Comparison of ENCODE assay signal across 10 cellular contexts in the genomic region with DNA sequence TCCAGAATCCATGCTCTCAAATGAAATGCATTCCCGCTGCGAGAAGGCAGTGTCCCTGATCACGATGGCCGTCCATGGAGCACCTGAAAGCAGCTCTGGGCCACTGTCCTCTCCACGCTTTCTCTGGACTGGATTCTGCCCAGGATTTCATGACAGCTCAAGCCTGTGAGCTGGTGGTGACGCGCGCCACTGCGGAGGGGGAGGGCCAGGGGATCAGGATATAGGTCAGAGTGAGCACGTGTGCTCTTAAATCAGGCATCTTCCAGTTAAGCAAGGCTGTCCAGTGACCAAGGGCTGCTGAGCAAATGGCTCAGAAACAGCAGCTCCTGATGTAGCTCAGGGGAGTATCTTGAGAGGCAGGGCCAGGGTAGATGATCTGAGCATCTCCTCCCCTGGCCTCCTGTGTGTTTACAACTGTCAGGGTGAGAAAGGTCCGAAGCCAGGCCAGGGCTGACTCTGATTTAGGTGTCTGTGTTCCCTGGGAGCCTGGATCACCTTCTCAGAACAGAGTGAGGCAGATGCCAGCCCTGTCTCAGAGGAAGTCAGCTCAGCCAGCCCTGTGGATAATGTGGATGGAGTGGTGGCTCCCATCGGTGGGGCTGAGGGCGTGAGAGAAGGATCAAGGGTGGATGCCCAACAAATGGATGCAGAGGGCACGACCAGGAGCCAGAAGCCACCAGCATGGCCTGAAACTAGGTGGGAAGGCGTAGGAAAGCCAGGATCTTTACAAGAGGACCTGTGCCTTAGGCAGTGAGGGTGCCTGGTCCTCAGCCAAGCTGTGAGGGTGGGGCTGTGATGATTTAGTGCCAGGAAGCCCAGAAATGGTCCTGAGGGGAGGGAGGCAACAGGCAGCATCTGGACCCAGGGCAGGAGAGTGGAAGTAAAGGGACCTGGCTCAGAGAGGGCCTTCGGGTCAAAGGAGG. TPM values are rescaled to one million over a fixed set of nuclear protein-coding genes. Genes with fewer than 3 reads are reported as not detected.
DNase-seq lines count a peak whose midpoint lies in the region; ATAC-seq and TF ChIP-seq lines count a peak whose summit lies in the region.
"Had no signal": no experiment of that assay in that cellular context is flagged by ENCODE, and none has a peak within 500 bp of the region (broad histone marks: within the 10 kb centered on the region; RNA-seq: fewer than 3 reads in every experiment).

No MANE protein-coding gene starts in this region.

- ATAC-seq in HG03342 (IDR thresholded peaks at IDR 0.05; ENCODE audit: unreplicated experiment), result no peak
- no peak for ATAC-seq in HG02981 (IDR thresholded peaks at IDR 0.05; ENCODE audit: unreplicated experiment)
- no peak for ATAC-seq in HG03520 (IDR thresholded peaks at IDR 0.05; ENCODE audit: unreplicated experiment)

- no peaks in the 10 kb centered on the region for H3K27me3 ChIP-seq in endodermal cell (ENCODE audit: control insufficient read depth, insufficient read depth, low read length, poor library complexity, severe bottlenecking)

- peak overlapping the region; percentile 61 for H3K27ac Mint-ChIP-seq in endodermal cell
- peak overlapping the region; percentile 96 for H3K27ac Mint-ChIP-seq in nephron progenitor cell

- no peaks in the 10 kb centered on the region for H3K9me3 ChIP-seq in endodermal cell (ENCODE audit: control insufficient read depth, low read length)

- no peaks in the 10 kb centered on the region for H3K9me3 Mint-ChIP-seq in endodermal cell
- no peaks in the 10 kb centered on the region for H3K9me3 Mint-ChIP-seq in nephron progenitor cell

- no peak overlapping the region for H3K4me3 Mint-ChIP-seq in endodermal cell
- H3K4me3 Mint-ChIP-seq in nephron progenitor cell, result peak overlapping the region; percentile 56

- no peak overlapping the region for H3K9ac ChIP-seq in endodermal cell (ENCODE audit: extremely low read depth, low read length, poor library complexity, severe bottlenecking)

- H3K4me1 Mint-ChIP-seq in endodermal cell, result peaks cover 6% of the 10 kb centered on the region
- peaks cover 58% of the 10 kb centered on the region for H3K4me1 Mint-ChIP-seq in nephron progenitor cell

- no peaks in the 10 kb centered on the region for H3K27me3 Mint-ChIP-seq in endodermal cell (ENCODE audit: insufficient read depth)
- H3K27me3 Mint-ChIP-seq in nephron progenitor cell (ENCODE audit: low read depth, poor library complexity), result no peaks in the 10 kb centered on the region

- 93 to 94% methylated on average over 13 to 16 of the region's 16 CpGs for WGBS in endodermal cell (ENCODE audit: insufficient coverage in 1 of 2, insufficient read length in 1 of 2), 2 experiments

- H3K36me3 ChIP-seq in endodermal cell (ENCODE audit: control insufficient read depth, insufficient read depth, low read length), result peaks cover 47% of the 10 kb centered on the region

- peak; percentile 74 for DNase-seq in AG10803 (ENCODE audit: low read depth)
- DNase-seq in NCI-H69 (lab: John Stamatoyannopoulos, UW), result peak; percentile 69
- no peak for DNase-seq in endodermal cell
- DNase-seq in nephron progenitor cell, result peak; percentile 70
- DNase-seq in SHP77 treated with DMSO at 0.1 percent for 48 hours (lab: John Stamatoyannopoulos, UW), result no peak
- DNase-seq: KG1 had no signal

- peaks cover 48% of the 10 kb centered on the region for H3K36me3 Mint-ChIP-seq in endodermal cell (ENCODE audit: low read depth)
- peaks cover 73% of the 10 kb centered on the region for H3K36me3 Mint-ChIP-seq in nephron progenitor cell (ENCODE audit: low read depth)

- H3K27ac ChIP-seq in endodermal cell (ENCODE audit: low read depth, low read length), result no peak overlapping the region
- H3K27ac ChIP-seq: SK-N-MC had no signal

- no peaks in the 10 kb centered on the region for H3K4me1 ChIP-seq in endodermal cell (ENCODE audit: control insufficient read depth, insufficient read depth, low read length)

- H3K4me3 ChIP-seq in AG10803 (ENCODE audit: low read length), result no peak overlapping the region
- no peak overlapping the region for H3K4me3 ChIP-seq in endodermal cell (ENCODE audit: low read length)
- H3K4me3 ChIP-seq: SK-N-MC had no signal

- TF ChIP-seq CTCF in AG10803 (conservative IDR thresholded peaks at IDR 0.05; ENCODE audit: low read length) (no peak), endodermal cell (conservative IDR thresholded peaks at IDR 0.05) (no peak), nephron progenitor cell (IDR thresholded peaks at IDR 0.05) (no peak)

RNA-seq across cellular contexts. Expression of gene ELK3, which starts 55.3 kb away (rescaled TPM):
- total RNA-seq in endodermal cell, result 10 to 100 TPM; 17.1 to 18.1 TPM
- 20.7 TPM for polyA plus RNA-seq in endodermal cell (2013, experiment 1 of 2)
- 26.6 TPM for polyA plus RNA-seq in endodermal cell (2013, experiment 2 of 2)

Comparison
In these comparisons a context has a peak if more than half of its experiments do, and no peak if none do; other contexts are left out.
1. DNase-seq: peak in AG10803 (single experiment), NCI-H69 (single experiment) and nephron progenitor cell (single experiment); none in endodermal cell (single experiment) and SHP77 treated with DMSO at 0.1 percent for 48 hours (single experiment).